In the genomic region with DNA sequence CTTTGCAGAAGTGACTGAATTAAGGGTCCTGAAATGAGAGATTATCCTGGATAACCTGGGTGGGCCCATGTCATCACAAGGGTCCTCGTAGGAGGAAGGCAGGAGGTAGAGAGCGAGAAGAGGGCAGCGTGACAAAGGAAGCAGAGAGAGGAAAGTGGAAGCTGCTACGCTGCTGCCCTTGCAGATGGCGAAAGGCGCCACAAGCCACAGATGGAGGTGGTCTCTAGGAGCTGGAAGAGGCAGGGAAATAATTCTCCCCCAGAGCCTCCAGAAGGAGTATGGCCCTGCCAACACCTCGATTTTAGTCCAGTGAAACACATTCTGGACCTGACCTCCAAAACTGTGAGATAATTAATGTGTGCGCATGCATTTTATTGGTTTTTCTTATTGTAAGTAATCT, we compare ENCODE assay signal across 14 cellular contexts. TPM values are rescaled to one million over a fixed set of nuclear protein-coding genes. Genes with fewer than 3 reads are reported as not detected.
A peak's percentile ranks its signal among the peaks of the same experiment; 100 is the strongest.
DNase-seq lines count a peak whose midpoint lies in the region; ATAC-seq and TF ChIP-seq lines count a peak whose summit lies in the region.
"Had no signal": no experiment of that assay in that cellular context is flagged by ENCODE, and none has a peak within 500 bp of the region (broad histone marks: within the 10 kb centered on the region; RNA-seq: fewer than 3 reads in every experiment).

No MANE protein-coding gene starts in this region.

- H3K36me3 ChIP-seq in right atrium auricular region (peaks cover 8% of the 10 kb centered on the region), upper lobe of right lung (peaks cover 7% of the 10 kb centered on the region)

- no peaks in the 10 kb centered on the region for H3K36me3 Mint-ChIP-seq in natural killer cell treated with Interleukin-12 subunit alpha and Interleukin-12 subunit beta and Interleukin-15 and Interleukin-18, amount 100 ng/mL, for 72 hours
- no peaks in the 10 kb centered on the region for H3K36me3 Mint-ChIP-seq in activated T-helper 2 cell treated with anti-CD3 and anti-CD28 coated beads, Interferon-gamma antibody, Interleukin-2, Interleukin-4, amounts not matched to agents 10 μg/mL and 5 μg/mL and 100 μg/mL, durations not matched to agents 14 hours and 24 hours and 36 hours (ENCODE audit: low read depth)

- intact Hi-C loops in left ventricle myocardium superior (cut with micrococcal nuclease), result no loop called here
- intact Hi-C loops in upper lobe of right lung (cut with DNase I), result no loop called here
- intact Hi-C loops in activated T-helper 2 cell treated with anti-CD3 and anti-CD28 coated beads, Interferon-gamma antibody, Interleukin-2, Interleukin-4, amounts not matched to agents 10 μg/mL and 5 μg/mL and 100 μg/mL, durations not matched to agents 14 hours and 24 hours and 36 hours (cut with micrococcal nuclease), result no loop called here

- H3K4me1 Mint-ChIP-seq in natural killer cell treated with Interleukin-12 subunit alpha and Interleukin-12 subunit beta and Interleukin-15 and Interleukin-18, amount 100 ng/mL, for 72 hours (ENCODE audit: low read depth in 2 of 2), result peaks cover 39 to 42% of the 10 kb centered on the region in 2 donors
- peaks cover 7% of the 10 kb centered on the region for H3K4me1 Mint-ChIP-seq in activated T-helper 2 cell treated with anti-CD3 and anti-CD28 coated beads, Interferon-gamma antibody, Interleukin-2, Interleukin-4, amounts not matched to agents 10 μg/mL and 5 μg/mL and 100 μg/mL, durations not matched to agents 14 hours and 24 hours and 36 hours (ENCODE audit: low read depth)

- H3K27ac ChIP-seq in right atrium auricular region (peak overlapping the region; percentile 71 to 86), cingulate gyrus (ENCODE audit: low read depth, low read length) (peak overlapping the region; percentile 83), upper lobe of right lung (peak overlapping the region; percentile 55)

- peak overlapping the region in 1 of 2 donors; percentile 7 for H3K27ac Mint-ChIP-seq in natural killer cell treated with Interleukin-12 subunit alpha and Interleukin-12 subunit beta and Interleukin-15 and Interleukin-18, amount 100 ng/mL, for 72 hours
- H3K27ac Mint-ChIP-seq in activated T-helper 2 cell treated with anti-CD3 and anti-CD28 coated beads, Interferon-gamma antibody, Interleukin-2, Interleukin-4, amounts not matched to agents 10 μg/mL and 5 μg/mL and 100 μg/mL, durations not matched to agents 14 hours and 24 hours and 36 hours, result no peak overlapping the region

- no peak for DNase-seq in right atrium auricular region (ENCODE audit: low spot score)
- no peak for DNase-seq in left ventricle myocardium superior
- DNase-seq in natural killer cell treated with Interleukin-12 subunit alpha and Interleukin-12 subunit beta and Interleukin-15 and Interleukin-18, amount 100 ng/mL, for 72 hours (ENCODE audit: low spot score), result no peak
- no peak for DNase-seq in upper lobe of right lung
- no peak for DNase-seq in activated T-helper 2 cell treated with anti-CD3 and anti-CD28 coated beads, Interferon-gamma antibody, Interleukin-2, Interleukin-4, amounts not matched to agents 10 μg/mL and 5 μg/mL and 100 μg/mL, durations not matched to agents 14 hours and 24 hours and 36 hours (ENCODE audit: low spot score)
- no peak for DNase-seq in ecto neural progenitor cell (ENCODE audit: low spot score)
- no peak for DNase-seq in NCI-H526 treated with DMSO at 0.1 percent for 48 hours (lab: John Stamatoyannopoulos, UW)
- DNase-seq: DND-41; effector memory CD8-positive, alpha-beta T cell; hippocampal formation; KBM-7; NCI-H2171 treated with DMSO at 0.1 percent for 48 hours had no signal

- H3K4me1 ChIP-seq in right atrium auricular region (peaks cover 0 to 90% of the 10 kb centered on the region in 2 donors), upper lobe of right lung (peaks cover 55% of the 10 kb centered on the region)

- H3K27me3 ChIP-seq in right atrium auricular region, result no peaks in the 10 kb centered on the region
- no peaks in the 10 kb centered on the region for H3K27me3 ChIP-seq in upper lobe of right lung

- ATAC-seq in left ventricle myocardium superior (no peak), upper lobe of right lung (no peak)
- no peak for ATAC-seq in natural killer cell treated with Interleukin-12 subunit alpha and Interleukin-12 subunit beta and Interleukin-15 and Interleukin-18, amount 100 ng/mL, for 72 hours
- ATAC-seq: HCT116 had no signal

- H3K4me3 Mint-ChIP-seq in natural killer cell treated with Interleukin-12 subunit alpha and Interleukin-12 subunit beta and Interleukin-15 and Interleukin-18, amount 100 ng/mL, for 72 hours, result peak overlapping the region; percentile 43
- no peak overlapping the region for H3K4me3 Mint-ChIP-seq in activated T-helper 2 cell treated with anti-CD3 and anti-CD28 coated beads, Interferon-gamma antibody, Interleukin-2, Interleukin-4, amounts not matched to agents 10 μg/mL and 5 μg/mL and 100 μg/mL, durations not matched to agents 14 hours and 24 hours and 36 hours (ENCODE audit: low read depth)

- no peaks in the 10 kb centered on the region for H3K9me3 Mint-ChIP-seq in natural killer cell treated with Interleukin-12 subunit alpha and Interleukin-12 subunit beta and Interleukin-15 and Interleukin-18, amount 100 ng/mL, for 72 hours
- no peaks in the 10 kb centered on the region for H3K9me3 Mint-ChIP-seq in activated T-helper 2 cell treated with anti-CD3 and anti-CD28 coated beads, Interferon-gamma antibody, Interleukin-2, Interleukin-4, amounts not matched to agents 10 μg/mL and 5 μg/mL and 100 μg/mL, durations not matched to agents 14 hours and 24 hours and 36 hours
- H3K9me3 Mint-ChIP-seq: effector memory CD8-positive, alpha-beta T cell had no signal

- no peaks in the 10 kb centered on the region for H3K27me3 Mint-ChIP-seq in natural killer cell treated with Interleukin-12 subunit alpha and Interleukin-12 subunit beta and Interleukin-15 and Interleukin-18, amount 100 ng/mL, for 72 hours
- no peaks in the 10 kb centered on the region for H3K27me3 Mint-ChIP-seq in activated T-helper 2 cell treated with anti-CD3 and anti-CD28 coated beads, Interferon-gamma antibody, Interleukin-2, Interleukin-4, amounts not matched to agents 10 μg/mL and 5 μg/mL and 100 μg/mL, durations not matched to agents 14 hours and 24 hours and 36 hours (ENCODE audit: low read depth)
- H3K27me3 Mint-ChIP-seq: effector memory CD8-positive, alpha-beta T cell had no signal

- TF ChIP-seq CTCF in right atrium auricular region (IDR thresholded peaks at IDR 0.05) (no peak), upper lobe of right lung (IDR thresholded peaks at IDR 0.05) (no peak)

- H3K4me3 ChIP-seq in right atrium auricular region, result no peak overlapping the region
- no peak overlapping the region for H3K4me3 ChIP-seq in upper lobe of right lung

- H3K9me3 ChIP-seq in right atrium auricular region (no peaks in the 10 kb centered on the region), upper lobe of right lung (no peaks in the 10 kb centered on the region)

RNA-seq across cellular contexts. Expression of a gene that starts 13.4 kb away (rescaled TPM):
- total RNA-seq in right atrium auricular region (10 to 100 TPM; 51.2 to 76.1 TPM), left ventricle myocardium superior (42.8 TPM), upper lobe of right lung (79.2 TPM)
- total RNA-seq in natural killer cell treated with Interleukin-12 subunit alpha and Interleukin-12 subunit beta and Interleukin-15 and Interleukin-18, amount 100 ng/mL, for 72 hours, result 10 to 100 TPM; 59.4 to 59.8 TPM
- 34.8 and 35.8 TPM in 2 replicates for total RNA-seq in activated T-helper 2 cell treated with anti-CD3 and anti-CD28 coated beads, Interferon-gamma antibody, Interleukin-2, Interleukin-4, amounts not matched to agents 10 μg/mL and 5 μg/mL and 100 μg/mL, durations not matched to agents 14 hours and 24 hours and 36 hours

RNA-seq across cellular contexts. Expression of a gene that starts 57.6 kb away (rescaled TPM):
- total RNA-seq in right atrium auricular region (10 to 100 TPM; 24.8 to 43.5 TPM), left ventricle myocardium superior (5.3 TPM), upper lobe of right lung (48.9 TPM)
- total RNA-seq in natural killer cell treated with Interleukin-12 subunit alpha and Interleukin-12 subunit beta and Interleukin-15 and Interleukin-18, amount 100 ng/mL, for 72 hours, result 10 to 100 TPM; 19.7 to 43.0 TPM
- 13.5 and 15.3 TPM in 2 replicates for total RNA-seq in activated T-helper 2 cell treated with anti-CD3 and anti-CD28 coated beads, Interferon-gamma antibody, Interleukin-2, Interleukin-4, amounts not matched to agents 10 μg/mL and 5 μg/mL and 100 μg/mL, durations not matched to agents 14 hours and 24 hours and 36 hours

RNA-seq across cellular contexts. Expression of a gene that starts 57.9 kb away (rescaled TPM):
- 10 to 100 TPM; 41.8 to 78.8 TPM for total RNA-seq in right atrium auricular region
- 72.6 TPM for total RNA-seq in left ventricle myocardium superior
- total RNA-seq in natural killer cell treated with Interleukin-12 subunit alpha and Interleukin-12 subunit beta and Interleukin-15 and Interleukin-18, amount 100 ng/mL, for 72 hours, result 100 to 1,000 TPM; 107 to 156 TPM
- total RNA-seq in upper lobe of right lung, result 115 TPM
- total RNA-seq in activated T-helper 2 cell treated with anti-CD3 and anti-CD28 coated beads, Interferon-gamma antibody, Interleukin-2, Interleukin-4, amounts not matched to agents 10 μg/mL and 5 μg/mL and 100 μg/mL, durations not matched to agents 14 hours and 24 hours and 36 hours, result 155 and 160 TPM in 2 replicates
